Comparison of ENCODE assay signal across 1 cellular context in the genomic region with DNA sequence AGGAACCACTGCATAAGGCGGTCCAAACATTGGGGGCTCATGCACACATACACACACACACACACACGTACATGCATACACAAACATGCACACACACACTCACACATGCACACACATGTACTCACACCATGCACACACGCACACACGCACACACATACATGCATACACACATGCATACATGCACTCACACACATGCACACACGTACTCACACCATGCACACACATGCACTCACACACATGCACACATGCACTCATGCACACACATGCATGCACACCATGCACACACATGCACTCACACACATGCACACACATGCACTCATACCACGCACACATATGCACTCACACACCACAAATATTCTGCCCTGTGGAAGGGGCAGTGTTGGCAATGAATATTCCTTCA.
A peak's percentile ranks its signal among the peaks of the same experiment; 100 is the strongest.
TF ChIP-seq lines count a peak whose summit lies in the region.

No MANE protein-coding gene starts in this region.

TF ChIP-seq in HepG2, 621 proteins besides CTCF, POLR2A, EP300 and RAD21:
- TF ChIP-seq, protein P1, sequence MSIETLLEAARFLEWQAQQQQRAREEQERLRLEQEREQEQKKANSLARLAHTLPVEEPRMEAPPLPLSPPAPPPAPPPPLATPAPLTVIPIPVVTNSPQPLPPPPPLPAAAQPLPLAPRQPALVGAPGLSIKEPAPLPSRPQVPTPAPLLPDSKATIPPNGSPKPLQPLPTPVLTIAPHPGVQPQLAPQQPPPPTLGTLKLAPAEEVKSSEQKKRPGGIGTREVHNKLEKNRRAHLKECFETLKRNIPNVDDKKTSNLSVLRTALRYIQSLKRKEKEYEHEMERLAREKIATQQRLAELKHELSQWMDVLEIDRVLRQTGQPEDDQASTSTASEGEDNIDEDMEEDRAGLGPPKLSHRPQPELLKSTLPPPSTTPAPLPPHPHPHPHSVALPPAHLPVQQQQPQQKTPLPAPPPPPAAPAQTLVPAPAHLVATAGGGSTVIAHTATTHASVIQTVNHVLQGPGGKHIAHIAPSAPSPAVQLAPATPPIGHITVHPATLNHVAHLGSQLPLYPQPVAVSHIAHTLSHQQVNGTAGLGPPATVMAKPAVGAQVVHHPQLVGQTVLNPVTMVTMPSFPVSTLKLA (IDR thresholded peaks at IDR 0.05), result peak; percentile 97
- no peak for TF ChIP-seq IRF2 (CRISPR knock-in tag; IDR thresholded peaks at IDR 0.05)
TF ChIP-seq in HepG2: peak in this region for 1.
